ENCODE assay signal across 18 cellular contexts in genomic region chr15:28936081-28936480, GRCh38. TPM values are rescaled to one million over a fixed set of nuclear protein-coding genes. Genes with fewer than 3 reads are reported as not detected.
DNase-seq lines count a peak whose midpoint lies in the region; ATAC-seq and TF ChIP-seq lines count a peak whose summit lies in the region.
"Had no signal": no experiment of that assay in that cellular context is flagged by ENCODE, and none has a peak within 500 bp of the region (broad histone marks: within the 10 kb centered on the region; RNA-seq: fewer than 3 reads in every experiment).

No MANE protein-coding gene starts in this region.

- no peaks in the 10 kb centered on the region for H3K27me3 Mint-ChIP-seq in activated T-cell treated with anti-CD3 and anti-CD28 coated beads, Interleukin-2, amount 50 U/mL, for 24 hours
- no peaks in the 10 kb centered on the region for H3K27me3 Mint-ChIP-seq in activated naive CD8-positive, alpha-beta T cell treated with anti-CD3 and anti-CD28 coated beads, Interleukin-2, amount 10 ng/mL, durations not matched to agents 7 days and 5 days

- no peaks in the 10 kb centered on the region for H3K9me3 Mint-ChIP-seq in activated T-cell treated with anti-CD3 and anti-CD28 coated beads, Interleukin-2, amount 50 U/mL, for 24 hours
- no peaks in the 10 kb centered on the region for H3K9me3 Mint-ChIP-seq in activated naive CD8-positive, alpha-beta T cell treated with anti-CD3 and anti-CD28 coated beads, Interleukin-2, amount 10 ng/mL, durations not matched to agents 7 days and 5 days
- H3K9me3 Mint-ChIP-seq: activated T-cell treated with anti-CD3 and anti-CD28 coated beads, Interleukin-2, amount 50 U/mL, for 4 hours; T-helper 2 cell treated with Interferon-gamma antibody and Interleukin-4, amounts not matched to agents 5 μg/mL and 100 μg/mL, for 36 hours had no signal

- H3K4me3 Mint-ChIP-seq in activated T-cell treated with anti-CD3 and anti-CD28 coated beads, Interleukin-2, amount 50 U/mL, for 24 hours, result no peak overlapping the region
- peak overlapping the region; percentile 81 for H3K4me3 Mint-ChIP-seq in activated naive CD8-positive, alpha-beta T cell treated with anti-CD3 and anti-CD28 coated beads, Interleukin-2, amount 10 ng/mL, durations not matched to agents 7 days and 5 days
- H3K4me3 Mint-ChIP-seq: activated T-cell treated with anti-CD3 and anti-CD28 coated beads, Interleukin-2, amount 50 U/mL, for 4 hours had no signal

- POLR2A ChIA-PET in activated naive CD8-positive, alpha-beta T cell treated with anti-CD3 and anti-CD28 coated beads, Interleukin-2, amount 10 ng/mL, durations not matched to agents 7 days and 5 days (lab: Charles Lee), result interaction anchor here (1.3 kb wide), 1 partner anchor 39 kb away, joined by 6 read pairs; no protein-coding TSS in a partner anchor

- peaks cover 6% of the 10 kb centered on the region for H3K36me3 Mint-ChIP-seq in activated T-cell treated with anti-CD3 and anti-CD28 coated beads, Interleukin-2, amount 50 U/mL, for 24 hours (ENCODE audit: low read depth)
- H3K36me3 Mint-ChIP-seq in activated naive CD8-positive, alpha-beta T cell treated with anti-CD3 and anti-CD28 coated beads, Interleukin-2, amount 10 ng/mL, durations not matched to agents 7 days and 5 days, result peaks cover 27% of the 10 kb centered on the region
- H3K36me3 Mint-ChIP-seq: CD14-positive monocyte had no signal

- H3K4me1 ChIP-seq in stomach, result no peaks in the 10 kb centered on the region
- H3K4me1 ChIP-seq: gastrocnemius medialis, SJCRH30, tibial nerve had no signal

- WGBS in stomach, 5 donors, result 91 to 93% (median 92%) methylated on average over 8 of the region's 8 CpGs

- TF ChIP-seq EP300 in stomach (IDR thresholded peaks at IDR 0.05), result no peak

- H3K27ac Mint-ChIP-seq in activated T-cell treated with anti-CD3 and anti-CD28 coated beads, Interleukin-2, amount 50 U/mL, for 24 hours, result peak overlapping the region; percentile 86
- peak overlapping the region; percentile 95 for H3K27ac Mint-ChIP-seq in activated naive CD8-positive, alpha-beta T cell treated with anti-CD3 and anti-CD28 coated beads, Interleukin-2, amount 10 ng/mL, durations not matched to agents 7 days and 5 days
- H3K27ac Mint-ChIP-seq: CD14-positive monocyte had no signal

- peaks cover 79% of the 10 kb centered on the region for H3K4me1 Mint-ChIP-seq in activated T-cell treated with anti-CD3 and anti-CD28 coated beads, Interleukin-2, amount 50 U/mL, for 24 hours (ENCODE audit: low read depth)
- H3K4me1 Mint-ChIP-seq in activated naive CD8-positive, alpha-beta T cell treated with anti-CD3 and anti-CD28 coated beads, Interleukin-2, amount 10 ng/mL, durations not matched to agents 7 days and 5 days, result peaks cover 66% of the 10 kb centered on the region

- peaks cover 0 to 9% (median 3%) of the 10 kb centered on the region in 4 donors for H3K9me3 ChIP-seq in stomach
- H3K9me3 ChIP-seq: gastrocnemius medialis, SJCRH30 had no signal

- no peaks in the 10 kb centered on the region for H3K36me3 ChIP-seq in stomach
- H3K36me3 ChIP-seq: gastrocnemius medialis, SJCRH30, tibial nerve had no signal

- DNase-seq in activated T-cell treated with anti-CD3 and anti-CD28 coated beads, Interleukin-2, amount 50 U/mL, for 24 hours, result no peak
- DNase-seq in activated T-cell treated with anti-CD3 and anti-CD28 coated beads, Interleukin-2, amount 50 U/mL, for 48 hours, result no peak
- peak; percentile 2 for DNase-seq in activated naive CD8-positive, alpha-beta T cell treated with anti-CD3 and anti-CD28 coated beads, Interleukin-2, amount 10 ng/mL, durations not matched to agents 7 days and 5 days
- DNase-seq in hippocampal formation (lab: John Stamatoyannopoulos, UW) (peak; percentile 29 to 36), substantia nigra (lab: John Stamatoyannopoulos, UW) (peak in 24 of 49 donors; percentile 21 to 79 (median 59)), stomach (no peak), kidney glomerular epithelial cell (lab: John Stamatoyannopoulos, UW) (no peak)
- no peak for DNase-seq in activated CD4-positive, alpha-beta T cell treated with anti-CD3 and anti-CD28 coated beads for 48 hours
- DNase-seq: activated CD4-positive, CD25-positive, alpha-beta regulatory T cell treated with anti-CD3 and anti-CD28 coated beads, Interleukin-2, amount 50 U/mL, for 72 hours; gastrocnemius medialis; NCI-H1694 treated with DMSO at 0.1 percent for 48 hours; SJCRH30 had no signal

- H3K27me3 ChIP-seq in stomach, result no peaks in the 10 kb centered on the region
- H3K27me3 ChIP-seq: gastrocnemius medialis, SJCRH30, tibial nerve had no signal

- H3K4me3 ChIP-seq in stomach, result no peak overlapping the region
- H3K4me3 ChIP-seq: gastrocnemius medialis, SJCRH30, tibial nerve had no signal

- H3K27ac ChIP-seq in substantia nigra (ENCODE audit: low read depth, low read length, poor library complexity, severe bottlenecking), result peak overlapping the region; percentile 37
- no peak overlapping the region for H3K27ac ChIP-seq in stomach
- H3K27ac ChIP-seq: epithelial cell of prostate, gastrocnemius medialis, SJCRH30, tibial nerve had no signal

- no peak for ATAC-seq in activated naive CD8-positive, alpha-beta T cell treated with anti-CD3 and anti-CD28 coated beads, Interleukin-2, amount 10 ng/mL, durations not matched to agents 7 days and 5 days (ENCODE audit: low read depth)
- ATAC-seq: gastrocnemius medialis had no signal

- intact Hi-C loops in stomach (cut with DNase I; ENCODE audit: low total_unique reads), result no loop called here

- TF ChIP-seq CTCF in stomach (IDR thresholded peaks at IDR 0.05), result no peak

- TF ChIP-seq POLR2A in stomach (IDR thresholded peaks at IDR 0.05), result no peak

RNA-seq across cellular contexts. Expression of gene APBA2, which starts 50.3 kb away (rescaled TPM):
- total RNA-seq in activated naive CD8-positive, alpha-beta T cell treated with anti-CD3 and anti-CD28 coated beads, Interleukin-2, amount 10 ng/mL, durations not matched to agents 7 days and 5 days, result 10 to 100 TPM; 65.1 to 66.0 TPM
- 10 to 100 TPM in 1 of 5 donors, 1 to 10 TPM in 2, under 1 TPM in 1, not detected in 1; 0.45 to 13.3 (median 8.7) TPM for total RNA-seq in stomach
- polyA plus RNA-seq in stomach, result 1 to 10 TPM in 1 of 3 donors, under 1 TPM in 2; 0.62 to 2.0 (median 0.85) TPM
- total RNA-seq: MCF 10A had no signal

Comparison
In these comparisons a context has a peak if more than half of its experiments do, and no peak if none do; other contexts are left out.
1. DNase-seq: peak in activated naive CD8-positive, alpha-beta T cell treated with anti-CD3 and anti-CD28 coated beads, Interleukin-2, amount 10 ng/mL, durations not matched to agents 7 days and 5 days (single experiment) and hippocampal formation (2 of 2); none in activated T-cell treated with anti-CD3 and anti-CD28 coated beads, Interleukin-2, amount 50 U/mL, for 24 hours (single experiment), activated T-cell treated with anti-CD3 and anti-CD28 coated beads, Interleukin-2, amount 50 U/mL, for 48 hours (0 of 2), stomach (single experiment), kidney glomerular epithelial cell (single experiment) and activated CD4-positive, alpha-beta T cell treated with anti-CD3 and anti-CD28 coated beads for 48 hours (single experiment).
2. RNA of gene APBA2, which starts 50.3 kb away (total RNA-seq): 65.1 to 66.0 TPM in activated naive CD8-positive, alpha-beta T cell treated with anti-CD3 and anti-CD28 coated beads, Interleukin-2, amount 10 ng/mL, durations not matched to agents 7 days and 5 days; 0.45 to 13.3 TPM in stomach; every median in the first group is over 4 times any median in the second.